1 cellular context compared by ENCODE assay signal in genomic region chr10:86979977-86980448, GRCh38.
TF ChIP-seq lines count a peak whose summit lies in the region.

No MANE protein-coding gene starts in this region.

TF ChIP-seq in IMR-90, 13 proteins besides CTCF, POLR2A, EP300 and RAD21 (continued from another document):
- TF ChIP-seq RCOR1 (IDR thresholded peaks at IDR 0.05; ENCODE audit: insufficient replicate concordance, low read length) = no peak
- no peak for TF ChIP-seq MAFK (IDR thresholded peaks at IDR 0.05; ENCODE audit: low read depth, low read length)
- no peak for TF ChIP-seq RFX5 (IDR thresholded peaks at IDR 0.05; ENCODE audit: low read depth, low read length)
- TF ChIP-seq FOS (IDR thresholded peaks at IDR 0.05; ENCODE audit: low read depth, low read length) = no peak
- TF ChIP-seq CHD1 (IDR thresholded peaks at IDR 0.05; ENCODE audit: low read depth, low read length) = no peak
- no peak for TF ChIP-seq CEBPB (IDR thresholded peaks at IDR 0.05; ENCODE audit: low read depth, low read length)
- TF ChIP-seq USF2 (IDR thresholded peaks at IDR 0.05; ENCODE audit: low read depth, low read length) = no peak
- TF ChIP-seq SMC3 (IDR thresholded peaks at IDR 0.05; ENCODE audit: low read depth, low read length) = no peak
- TF ChIP-seq ELK1 (IDR thresholded peaks at IDR 0.05; ENCODE audit: borderline replicate concordance, low read depth, low read length) = no peak
